In the genomic region with DNA sequence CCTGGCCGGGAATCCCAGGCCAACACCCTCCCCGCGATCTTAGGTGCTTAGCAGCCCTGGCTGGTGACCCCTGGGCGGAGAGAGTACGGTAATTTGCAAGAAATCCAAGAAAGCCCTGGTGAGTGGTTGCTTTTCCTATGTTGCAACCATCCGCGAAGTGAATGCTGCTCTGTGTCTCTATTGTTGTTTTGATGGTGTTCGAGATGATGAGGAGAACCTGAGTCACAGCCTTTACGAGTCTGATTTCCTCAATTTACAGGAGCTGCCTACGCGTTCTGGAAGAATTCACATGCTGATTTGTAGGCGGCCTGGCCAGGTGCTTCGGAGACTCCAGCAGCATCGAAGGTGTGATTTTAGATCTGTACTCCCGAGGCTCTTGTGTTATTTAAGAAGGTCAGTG, we compare ENCODE assay signal across 16 cellular contexts.
DNase-seq lines count a peak whose midpoint lies in the region; ATAC-seq and TF ChIP-seq lines count a peak whose summit lies in the region.
"Had no signal": no experiment of that assay in that cellular context is flagged by ENCODE, and none has a peak within 500 bp of the region (broad histone marks: within the 10 kb centered on the region; RNA-seq: fewer than 3 reads in every experiment).

No MANE protein-coding gene starts in this region.

- H3K27ac ChIP-seq in foreskin keratinocyte = peak overlapping the region; percentile 34
- H3K27ac ChIP-seq: body of pancreas, psoas muscle, stomach had no signal

- TF ChIP-seq CTCF in foreskin keratinocyte (conservative IDR thresholded peaks at IDR 0.05) = no peak

- H3K4me1 ChIP-seq in foreskin keratinocyte = no peaks in the 10 kb centered on the region

- in situ Hi-C loops in Caki2 (cut with HindIII; ENCODE audit: low pct_unique_long_range_greater_than_20kb, low sequenced_read_pairs) = no loop called here

- peak; percentile 59 for DNase-seq in Caki2 (ENCODE audit: low read depth)
- DNase-seq in LoVo (ENCODE audit: low spot score) = peak; percentile 36
- peak; percentile 93 for DNase-seq in amniotic epithelial cell (ENCODE audit: low read depth)
- DNase-seq in foreskin keratinocyte = peak; percentile 72 to 74
- no peak for DNase-seq in activated naive CD4-positive, alpha-beta T cell treated with Interleukin-2 at 50 U/mL for 16 hours
- DNase-seq in SW 1271 (lab: John Stamatoyannopoulos, UW) = no peak
- no peak for DNase-seq in iPS-NIHi7 (ENCODE audit: extremely low spot score)
- DNase-seq: activated CD4-positive, alpha-beta T cell treated with anti-CD3 and anti-CD28 coated beads for 1 hour; body of pancreas; DMS153; naive thymus-derived CD4-positive, alpha-beta T cell; NCI-H2081 treated with DMSO at 0.1 percent for 48 hours; psoas muscle; stimulated activated CD4-positive, alpha-beta T cell treated with anti-CD3 and anti-CD28 coated beads, Interleukin-15, amount 100 ng/mL, for 24 hours; stomach had no signal

- ATAC-seq in foreskin keratinocyte (peak; percentile 48), GM18511 (IDR thresholded peaks at IDR 0.05; ENCODE audit: unreplicated experiment) (no peak)
- ATAC-seq: body of pancreas; naive thymus-derived CD4-positive, alpha-beta T cell; psoas muscle had no signal

- H3K27me3 ChIP-seq in foreskin keratinocyte = no peaks in the 10 kb centered on the region
- H3K27me3 ChIP-seq: body of pancreas, stomach had no signal

Comparison
In these comparisons a context has a peak if more than half of its experiments do, and no peak if none do; other contexts are left out.
1. DNase-seq: peak in Caki2 (single experiment), LoVo (single experiment), amniotic epithelial cell (single experiment) and foreskin keratinocyte (2 of 2); none in activated naive CD4-positive, alpha-beta T cell treated with Interleukin-2 at 50 U/mL for 16 hours (single experiment), SW 1271 (0 of 2) and iPS-NIHi7 (single experiment).